In genomic region chr11:62753736-62754603, GRCh38 we compare ENCODE assay signal across 8 cellular contexts. TPM values are rescaled to one million over a fixed set of nuclear protein-coding genes. Genes with fewer than 3 reads are reported as not detected.
DNase-seq lines count a peak whose midpoint lies in the region; ATAC-seq and TF ChIP-seq lines count a peak whose summit lies in the region.

TSS of gene ZBTB3 (minus strand) at chr11:62754160. CDS start at chr11:62753664, 496 bp downstream.

- intact Hi-C loops in activated CD4-positive, alpha-beta T cell treated with anti-CD3 and anti-CD28 coated beads, Interleukin-2, amount 10 ng/mL, durations not matched to agents 24 days and 14 days (cut with micrococcal nuclease), result loop anchor here (1.0 kb wide), 4 partner anchors 7 to 33 kb away; partner anchors contain the start of genes HNRNPUL2, POLR2G, TAF6L and TMEM179B

- CTCF ChIA-PET in BJ (lab: Yijun Ruan, JAX), result interaction anchor here (1.2 to 2.1 kb wide), 5 partner anchors 14 to 60 kb away, joined by 3 to 13 read pairs (median 4); partner anchors contain the start of gene TMEM179B

- peak within 1 kb of the TSS; percentile 97 for H3K27ac Mint-ChIP-seq in activated CD4-positive, alpha-beta T cell treated with anti-CD3 and anti-CD28 coated beads, Interleukin-2, amount 10 ng/mL, durations not matched to agents 24 days and 14 days

- no peak for TF ChIP-seq CTCF in BJ (IDR thresholded peaks at IDR 0.05; ENCODE audit: insufficient read depth, low read depth, low read length)

- H3K4me1 Mint-ChIP-seq in activated CD4-positive, alpha-beta T cell treated with anti-CD3 and anti-CD28 coated beads, Interleukin-2, amount 10 ng/mL, durations not matched to agents 24 days and 14 days, result peaks cover 16% of the 10 kb centered on the region

- ATAC-seq in GM19324 (IDR thresholded peaks at IDR 0.05; ENCODE audit: low FRiP score, unreplicated experiment), result peak; percentile 93
- ATAC-seq in HG03469 (IDR thresholded peaks at IDR 0.05; ENCODE audit: unreplicated experiment), result peak; percentile 87
- ATAC-seq in left lobe of liver, result peak; percentile 94

- peak within 1 kb of the TSS; percentile 98 for H3K4me3 Mint-ChIP-seq in activated CD4-positive, alpha-beta T cell treated with anti-CD3 and anti-CD28 coated beads, Interleukin-2, amount 10 ng/mL, durations not matched to agents 24 days and 14 days

- peak; percentile 98 for DNase-seq in BJ (ENCODE audit: low read depth)
- DNase-seq in NCI-H526 treated with DMSO at 0.1 percent for 48 hours (lab: John Stamatoyannopoulos, UW), result peak; percentile 99
- peak; percentile 98 for DNase-seq in activated CD4-positive, alpha-beta T cell treated with anti-CD3 and anti-CD28 coated beads, Interleukin-2, amount 10 ng/mL, durations not matched to agents 24 days and 14 days
- DNase-seq in dedifferentiated amniotic fluid mesenchymal stem cell (ENCODE audit: extremely low spot score), result peak; percentile 99
- DNase-seq in left lobe of liver (ENCODE audit: low spot score), result peak; percentile 98
- peak; percentile 95 for DNase-seq in stimulated activated CD4-positive, alpha-beta T cell treated with anti-CD3 and anti-CD28 coated beads, Interleukin-2, amount 100 ng/mL, for 4 hours (ENCODE audit: low read depth)

- H3K9me3 Mint-ChIP-seq in activated CD4-positive, alpha-beta T cell treated with anti-CD3 and anti-CD28 coated beads, Interleukin-2, amount 10 ng/mL, durations not matched to agents 24 days and 14 days, result no peaks in the 10 kb centered on the region

- POLR2A ChIA-PET in BJ (lab: Charles Lee), result interaction anchor here (0.5 to 1.3 kb wide), 10 partner anchors 13 to 1015 kb away, joined by 3 to 17 read pairs (median 5); partner anchors contain the start of genes C11orf98, CSKMT, EEF1G and HNRNPUL2

- H3K36me3 ChIP-seq in BJ (ENCODE audit: control insufficient read depth, insufficient read depth, low read length), result peaks cover 11% of the 10 kb centered on the region

- H3K36me3 Mint-ChIP-seq in activated CD4-positive, alpha-beta T cell treated with anti-CD3 and anti-CD28 coated beads, Interleukin-2, amount 10 ng/mL, durations not matched to agents 24 days and 14 days (ENCODE audit: low read depth), result peaks cover 6% of the 10 kb centered on the region

- no peaks in the 10 kb centered on the region for H3K27me3 ChIP-seq in BJ (ENCODE audit: control insufficient read depth, insufficient read depth, low read length)

- H3K27me3 Mint-ChIP-seq in activated CD4-positive, alpha-beta T cell treated with anti-CD3 and anti-CD28 coated beads, Interleukin-2, amount 10 ng/mL, durations not matched to agents 24 days and 14 days, result no peaks in the 10 kb centered on the region

- H3K4me3 ChIP-seq in BJ (ENCODE audit: low read depth, low read length), result peak within 1 kb of the TSS; percentile 75

RNA-seq across cellular contexts. Expression of gene ZBTB3, which starts in this region (rescaled TPM):
- polyA plus RNA-seq in BJ (2011; rRNA removed), result 3.5 and 3.8 TPM in 2 replicates
- 11.7 and 12.9 TPM in 2 replicates for polyA minus RNA-seq in BJ (2011; rRNA and poly(A)+ RNA removed)
- 7.5 and 11.1 TPM in 2 replicates for total RNA-seq in activated CD4-positive, alpha-beta T cell treated with anti-CD3 and anti-CD28 coated beads, Interleukin-2, amount 10 ng/mL, durations not matched to agents 24 days and 14 days
- 5.5 TPM for total RNA-seq in left lobe of liver

Comparison
In these comparisons a context has a peak if more than half of its experiments do, and no peak if none do; other contexts are left out.
1. Peak in every context shown above with its lines: DNase-seq, ATAC-seq and H3K4me3 ChIP-seq.